ENCODE assay signal across 5 cellular contexts in genomic region chr2:131517856-131518255, GRCh38. TPM values are rescaled to one million over a fixed set of nuclear protein-coding genes. Genes with fewer than 3 reads are reported as not detected.
"Had no signal": no experiment of that assay in that cellular context is flagged by ENCODE, and none has a peak within 500 bp of the region (broad histone marks: within the 10 kb centered on the region; RNA-seq: fewer than 3 reads in every experiment).

No MANE protein-coding gene starts in this region.

RNA-seq across cellular contexts. Expression of gene TUBA3D, which starts 41.9 kb away (rescaled TPM):
- total RNA-seq: GM23338, H1, H9, HT-29, IMR-90 had no signal
- polyA plus RNA-seq: IMR-90 had no signal
